Comparison of ENCODE assay signal across 28 cellular contexts in genomic region chr3:40019371-40019770, GRCh38.
"Had no signal": no experiment of that assay in that cellular context is flagged by ENCODE, and none has a peak within 500 bp of the region (broad histone marks: within the 10 kb centered on the region; RNA-seq: fewer than 3 reads in every experiment).

No MANE protein-coding gene starts in this region.

- DNase-seq: cortex of kidney; effector memory CD8-positive, alpha-beta T cell; erythroblast; esophagus squamous epithelium; foreskin melanocyte; glutamatergic neuron; heart right ventricle; hippocampal formation; left cardiac atrium; mesenchymal stem cell; naive thymus-derived CD4-positive, alpha-beta T cell; right cardiac atrium; stimulated activated CD4-positive, alpha-beta T cell treated with anti-CD3 and anti-CD28 coated beads, Interleukin-15, amount 100 ng/mL, for 24 hours; stimulated activated CD4-positive, alpha-beta T cell treated with anti-CD3 and anti-CD28 coated beads, Interleukin-2, amount 100 ng/mL, for 48 hours; stimulated activated naive B cell treated with anti-CD40 and anti-IgM and Interleukin-4, amounts not matched to agents 10 μg/mL and 1 μg/mL and 100 μg/mL, for 72 hours; upper lobe of right lung; uterus had no signal

- H3K9me3 ChIP-seq: esophagus squamous epithelium, prostate gland, thoracic aorta, tibial nerve, upper lobe of right lung, uterus had no signal

- H3K27me3 ChIP-seq: esophagus squamous epithelium, neural progenitor cell, tibial nerve, upper lobe of right lung, uterus had no signal

- H3K4me2 ChIP-seq: neural progenitor cell had no signal

- H3K4me3 Mint-ChIP-seq: effector memory CD8-positive, alpha-beta T cell; mesothelial cell of epicardium; naive thymus-derived CD4-positive, alpha-beta T cell; nephron; neural progenitor cell; stimulated activated naive B cell treated with anti-CD40 and anti-IgM and Interleukin-4, amounts not matched to agents 10 μg/mL and 1 μg/mL and 100 μg/mL, for 72 hours; stimulated activated naive CD8-positive, alpha-beta T cell treated with anti-CD3 and anti-CD28 coated beads, Interleukin-15, Interleukin-2, amounts not matched to agents 100 ng/mL and 50 ng/mL, for 24 hours had no signal

- H3K27ac Mint-ChIP-seq: effector memory CD8-positive, alpha-beta T cell; mesothelial cell of epicardium; naive thymus-derived CD4-positive, alpha-beta T cell; nephron; neural progenitor cell; stimulated activated naive B cell treated with anti-CD40 and anti-IgM and Interleukin-4, amounts not matched to agents 10 μg/mL and 1 μg/mL and 100 μg/mL, for 72 hours; stimulated activated naive CD8-positive, alpha-beta T cell treated with anti-CD3 and anti-CD28 coated beads, Interleukin-15, Interleukin-2, amounts not matched to agents 100 ng/mL and 50 ng/mL, for 24 hours had no signal

- H3K9ac ChIP-seq: neural progenitor cell, parathyroid adenoma had no signal

- H3K4me3 ChIP-seq: esophagus squamous epithelium, heart right ventricle, neural progenitor cell, prostate gland, skin epidermis, thoracic aorta, tibial nerve, upper lobe of right lung, uterus had no signal

- H2AFZ ChIP-seq: neural progenitor cell, parathyroid adenoma had no signal

- ATAC-seq: effector memory CD8-positive, alpha-beta T cell; heart right ventricle; left cardiac atrium; naive thymus-derived CD4-positive, alpha-beta T cell; right cardiac atrium; stimulated activated naive B cell treated with anti-CD40 and anti-IgM and Interleukin-4, amounts not matched to agents 10 μg/mL and 1 μg/mL and 100 μg/mL, for 72 hours; upper lobe of right lung had no signal

- H3K79me2 ChIP-seq: parathyroid adenoma had no signal

- H3K36me3 ChIP-seq: esophagus squamous epithelium, heart right ventricle, neural progenitor cell, prostate gland, thoracic aorta, tibial nerve, upper lobe of right lung, uterus had no signal

- H3K36me3 Mint-ChIP-seq: mesothelial cell of epicardium; naive thymus-derived CD4-positive, alpha-beta T cell; neural progenitor cell had no signal

- H3K4me1 Mint-ChIP-seq: naive thymus-derived CD4-positive, alpha-beta T cell; neural progenitor cell; stimulated activated naive B cell treated with anti-CD40 and anti-IgM and Interleukin-4, amounts not matched to agents 10 μg/mL and 1 μg/mL and 100 μg/mL, for 72 hours had no signal

- H3K27ac ChIP-seq: esophagus squamous epithelium, heart right ventricle, neural progenitor cell, parathyroid adenoma, prostate gland, skin epidermis, thoracic aorta, tibial nerve, upper lobe of right lung, uterus had no signal

- H3K4me1 ChIP-seq: esophagus squamous epithelium, neural progenitor cell, parathyroid adenoma, prostate gland, tibial nerve, upper lobe of right lung, uterus had no signal

- FAIRE-seq: endometrium, islet of Langerhans had no signal
